Comparison of ENCODE assay signal across 18 cellular contexts in the genomic region with DNA sequence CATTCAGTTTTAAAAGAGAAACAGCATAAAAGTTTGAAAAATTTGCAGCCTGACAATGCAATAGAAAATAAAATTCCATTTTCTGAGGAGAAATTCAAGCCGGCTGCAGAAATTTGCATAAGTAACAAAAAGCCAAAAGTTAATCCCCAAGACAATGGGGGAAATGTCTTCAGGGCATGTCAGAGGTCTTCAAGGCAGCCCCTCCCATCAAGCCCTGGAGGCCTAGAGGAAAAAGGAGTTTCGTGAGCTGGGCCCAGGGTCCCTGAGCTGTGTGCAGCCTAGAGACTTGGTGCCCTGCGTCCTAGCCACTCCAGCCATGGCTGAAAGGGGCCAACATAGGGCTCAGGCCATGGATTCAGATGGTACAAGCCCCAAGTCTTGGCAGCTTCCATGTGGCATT.
DNase-seq lines count a peak whose midpoint lies in the region; ATAC-seq and TF ChIP-seq lines count a peak whose summit lies in the region.
"Had no signal": no experiment of that assay in that cellular context is flagged by ENCODE, and none has a peak within 500 bp of the region (broad histone marks: within the 10 kb centered on the region; RNA-seq: fewer than 3 reads in every experiment).

No MANE protein-coding gene starts in this region.

- no peak for TF ChIP-seq EP300 in upper lobe of left lung (IDR thresholded peaks at IDR 0.05)

- no peak overlapping the region for H4K8ac ChIP-seq in mesendoderm (ENCODE audit: low read depth, low read length)

- peak; percentile 27 for DNase-seq in ELF-1 (ENCODE audit: low read depth, low spot score)
- peak; percentile 41 for DNase-seq in Karpas-422
- peak; percentile 33 for DNase-seq in mesendoderm
- no peak for DNase-seq in upper lobe of left lung
- DNase-seq: AML-193; Caco-2; Calu3; CD4-positive, alpha-beta T cell; CD8-positive, alpha-beta T cell; DMS79 treated with DMSO at 0.1 percent for 48 hours; GDM1 had no signal

- H3K56ac ChIP-seq in mesendoderm (ENCODE audit: low read length) = no peak overlapping the region

- WGBS in mesendoderm (ENCODE audit: extremely low coverage, insufficient coverage, low lambda C conversion rate) = no CpG with 5 or more reads among the region's 3 CpGs
- 92 to 98% methylated on average over 2 to 3 of the region's 3 CpGs for WGBS in upper lobe of left lung, 2 donors

- no peaks in the 10 kb centered on the region for H4K20me1 ChIP-seq in Karpas-422 (ENCODE audit: insufficient read depth, low read depth, low read length)
- H4K20me1 ChIP-seq: BLaER1 treated with 17β-estradiol and CSF1 and Interleukin-3, amounts not matched to agents 10 nM and 100 nM had no signal

- no peaks in the 10 kb centered on the region for H3K79me1 ChIP-seq in mesendoderm (ENCODE audit: low read length)

- no peak overlapping the region for H4K5ac ChIP-seq in mesendoderm (ENCODE audit: low read length)

- H3K4me3 ChIP-seq in Karpas-422 (ENCODE audit: low read length) (peak overlapping the region; percentile 23; the same call in 1 of the 2 replicates), mesendoderm (ENCODE audit: low read length) (no peak overlapping the region), upper lobe of left lung (no peak overlapping the region)
- H3K4me3 ChIP-seq: A549; BLaER1 treated with 17β-estradiol and CSF1 and Interleukin-3, amounts not matched to agents 10 nM and 100 nM; GM12878 had no signal

- H2BK120ac ChIP-seq in mesendoderm (ENCODE audit: low read depth, low read length) = no peak overlapping the region

- no peak overlapping the region for H2BK15ac ChIP-seq in mesendoderm (replicated peaks; ENCODE audit: low read depth)

- ATAC-seq in SK-N-SH treated with all-trans-retinoic acid at 6 μM for 48 hours (no peak), upper lobe of left lung (ENCODE audit: low FRiP score in 2 of 2) (no peak), GM21423 (IDR thresholded peaks at IDR 0.05; ENCODE audit: unreplicated experiment) (no peak)
- ATAC-seq: A549; CD8-positive, alpha-beta T cell; GM12878 had no signal

- H3K4me1 ChIP-seq in Karpas-422 (ENCODE audit: low read length) = peaks cover 29% of the 10 kb centered on the region
- no peaks in the 10 kb centered on the region for H3K4me1 ChIP-seq in mesendoderm (ENCODE audit: control insufficient read depth, low read depth, low read length)
- H3K4me1 ChIP-seq in upper lobe of left lung = peaks cover 0 to 14% (median 2%) of the 10 kb centered on the region in 4 donors

- TF ChIP-seq POLR2A in upper lobe of left lung (IDR thresholded peaks at IDR 0.05) = no peak

- H3K27me3 ChIP-seq in Karpas-422 (ENCODE audit: low read length) = no peaks in the 10 kb centered on the region
- H3K27me3 ChIP-seq in mesendoderm (ENCODE audit: insufficient read depth, low read length, poor library complexity) = peaks cover 2% of the 10 kb centered on the region
- H3K27me3 ChIP-seq in upper lobe of left lung = no peaks in the 10 kb centered on the region
- H3K27me3 ChIP-seq: BLaER1 treated with 17β-estradiol and CSF1 and Interleukin-3, amounts not matched to agents 10 nM and 100 nM had no signal

- no peak overlapping the region for H2AK5ac ChIP-seq in mesendoderm (ENCODE audit: low read length)

- H3K4me2 ChIP-seq in Karpas-422 (ENCODE audit: low read depth, low read length, poor library complexity, severe bottlenecking) (peak overlapping the region; percentile 52), mesendoderm (ENCODE audit: low read length) (no peak overlapping the region)
- H3K4me2 ChIP-seq: A549 had no signal

- H3K4ac ChIP-seq in mesendoderm (ENCODE audit: low read depth, low read length) = no peak overlapping the region

- H3K9me3 ChIP-seq in Karpas-422 (ENCODE audit: low read length) (no peaks in the 10 kb centered on the region), upper lobe of left lung (no peaks in the 10 kb centered on the region)
- H3K9me3 ChIP-seq: A549, Caco-2 had no signal

- H2AFZ ChIP-seq in Karpas-422 (ENCODE audit: low read length) = no peak overlapping the region

- H3K9ac ChIP-seq in Karpas-422 (ENCODE audit: low read length) (peak overlapping the region; percentile 21; the same call in 1 of the 2 replicates), mesendoderm (ENCODE audit: low read length) (no peak overlapping the region)
- H3K9ac ChIP-seq: BLaER1 treated with 17β-estradiol and CSF1 and Interleukin-3, amounts not matched to agents 10 nM and 100 nM had no signal

- no peak overlapping the region for H3K23ac ChIP-seq in mesendoderm (ENCODE audit: low read length)

- no peak for TF ChIP-seq CTCF in upper lobe of left lung (IDR thresholded peaks at IDR 0.05)

- no peak overlapping the region for H2BK5ac ChIP-seq in mesendoderm (ENCODE audit: low read length)

- peaks cover 24% of the 10 kb centered on the region for H3K36me3 ChIP-seq in Karpas-422 (ENCODE audit: insufficient read depth, low read length)
- H3K36me3 ChIP-seq in mesendoderm (ENCODE audit: control insufficient read depth, insufficient read depth, low read length) = no peaks in the 10 kb centered on the region
- H3K36me3 ChIP-seq in upper lobe of left lung = peaks cover 0 to 41% (median 3%) of the 10 kb centered on the region in 4 donors

- H3K18ac ChIP-seq in mesendoderm (ENCODE audit: low read length) = no peak overlapping the region

- no peaks in the 10 kb centered on the region for H3K79me2 ChIP-seq in Karpas-422 (ENCODE audit: low read length)
- no peaks in the 10 kb centered on the region for H3K79me2 ChIP-seq in mesendoderm (ENCODE audit: control insufficient read depth, insufficient read depth, low read length)

- H3K27ac ChIP-seq in Karpas-422 (ENCODE audit: low read length) (peak overlapping the region; percentile 75), mesendoderm (ENCODE audit: low read depth, low read length) (no peak overlapping the region), upper lobe of left lung (no peak overlapping the region)
- H3K27ac ChIP-seq: 22Rv1; A549; BLaER1 treated with 17β-estradiol and CSF1 and Interleukin-3, amounts not matched to agents 10 nM and 100 nM; C4-2B had no signal

- no peaks in the 10 kb centered on the region for H3K9me2 ChIP-seq in Karpas-422 (replicated peaks; ENCODE audit: insufficient read depth, low read length)

TF ChIP-seq in SK-N-SH treated with all-trans-retinoic acid at 6 μM for 48 hours, 23 proteins besides CTCF, POLR2A, EP300 and RAD21:
- TF ChIP-seq ZC3H10 (CRISPR knock-in tag; IDR thresholded peaks at IDR 0.05) (no peak), RARB (CRISPR knock-in tag; IDR thresholded peaks at IDR 0.05) (no peak), CSDC2 (CRISPR knock-in tag; IDR thresholded peaks at IDR 0.05) (no peak), ARNTL (CRISPR knock-in tag; IDR thresholded peaks at IDR 0.05; ENCODE audit: borderline replicate concordance, low read depth) (no peak), OSR1 (CRISPR knock-in tag; IDR thresholded peaks at IDR 0.05) (no peak), TOX (CRISPR knock-in tag; IDR thresholded peaks at IDR 0.05; ENCODE audit: borderline replicate concordance) (no peak), PPARA (CRISPR knock-in tag; IDR thresholded peaks at IDR 0.05; ENCODE audit: borderline replicate concordance) (no peak), ZNF8 (CRISPR knock-in tag; IDR thresholded peaks at IDR 0.05) (no peak), TCF4 (CRISPR knock-in tag; IDR thresholded peaks at IDR 0.05; ENCODE audit: borderline replicate concordance) (no peak), GLIS3 (CRISPR knock-in tag; IDR thresholded peaks at IDR 0.05) (no peak), ISL1 (CRISPR knock-in tag; IDR thresholded peaks at IDR 0.05) (no peak)
- TF ChIP-seq, protein P1, sequence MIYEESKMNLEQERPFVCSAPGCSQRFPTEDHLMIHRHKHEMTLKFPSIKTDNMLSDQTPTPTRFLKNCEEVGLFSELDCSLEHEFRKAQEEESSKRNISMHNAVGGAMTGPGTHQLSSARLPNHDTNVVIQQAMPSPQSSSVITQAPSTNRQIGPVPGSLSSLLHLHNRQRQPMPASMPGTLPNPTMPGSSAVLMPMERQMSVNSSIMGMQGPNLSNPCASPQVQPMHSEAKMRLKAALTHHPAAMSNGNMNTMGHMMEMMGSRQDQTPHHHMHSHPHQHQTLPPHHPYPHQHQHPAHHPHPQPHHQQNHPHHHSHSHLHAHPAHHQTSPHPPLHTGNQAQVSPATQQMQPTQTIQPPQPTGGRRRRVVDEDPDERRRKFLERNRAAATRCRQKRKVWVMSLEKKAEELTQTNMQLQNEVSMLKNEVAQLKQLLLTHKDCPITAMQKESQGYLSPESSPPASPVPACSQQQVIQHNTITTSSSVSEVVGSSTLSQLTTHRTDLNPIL (CRISPR knock-in tag; IDR thresholded peaks at IDR 0.05; ENCODE audit: low read depth) = no peak
- TF ChIP-seq, protein P2, sequence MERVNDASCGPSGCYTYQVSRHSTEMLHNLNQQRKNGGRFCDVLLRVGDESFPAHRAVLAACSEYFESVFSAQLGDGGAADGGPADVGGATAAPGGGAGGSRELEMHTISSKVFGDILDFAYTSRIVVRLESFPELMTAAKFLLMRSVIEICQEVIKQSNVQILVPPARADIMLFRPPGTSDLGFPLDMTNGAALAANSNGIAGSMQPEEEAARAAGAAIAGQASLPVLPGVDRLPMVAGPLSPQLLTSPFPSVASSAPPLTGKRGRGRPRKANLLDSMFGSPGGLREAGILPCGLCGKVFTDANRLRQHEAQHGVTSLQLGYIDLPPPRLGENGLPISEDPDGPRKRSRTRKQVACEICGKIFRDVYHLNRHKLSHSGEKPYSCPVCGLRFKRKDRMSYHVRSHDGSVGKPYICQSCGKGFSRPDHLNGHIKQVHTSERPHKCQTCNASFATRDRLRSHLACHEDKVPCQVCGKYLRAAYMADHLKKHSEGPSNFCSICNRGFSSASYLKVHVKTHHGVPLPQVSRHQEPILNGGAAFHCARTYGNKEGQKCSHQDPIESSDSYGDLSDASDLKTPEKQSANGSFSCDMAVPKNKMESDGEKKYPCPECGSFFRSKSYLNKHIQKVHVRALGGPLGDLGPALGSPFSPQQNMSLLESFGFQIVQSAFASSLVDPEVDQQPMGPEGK (CRISPR knock-in tag; IDR thresholded peaks at IDR 0.05; ENCODE audit: borderline replicate concordance) = no peak
TF ChIP-seq in SK-N-SH treated with all-trans-retinoic acid at 6 μM for 48 hours: peak in this region for 0.

Comparison
In these comparisons a context has a peak if more than half of its experiments do, and no peak if none do; other contexts are left out.
1. DNase-seq: peak in ELF-1 (single experiment), Karpas-422 (single experiment) and mesendoderm (single experiment); none in upper lobe of left lung (0 of 2).